18 cellular contexts compared by ENCODE assay signal in the genomic region with DNA sequence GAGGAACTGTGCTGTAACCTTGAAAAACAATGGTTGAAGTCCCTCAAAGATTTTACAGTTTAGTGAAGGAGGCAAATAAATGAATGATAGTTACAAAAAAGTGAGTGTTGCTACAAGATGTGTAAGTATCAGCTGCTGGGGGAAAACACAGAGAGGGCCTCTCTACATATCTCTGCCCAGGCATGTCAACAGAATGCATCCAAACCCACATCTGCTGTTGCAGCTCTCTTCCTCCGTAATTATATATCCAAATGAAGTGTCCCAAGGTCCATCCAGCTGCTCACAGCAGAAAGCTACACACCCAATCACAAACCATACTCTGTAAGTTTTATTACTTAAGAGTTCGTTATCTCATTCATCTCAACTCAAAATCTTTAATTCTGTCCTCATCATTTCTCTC.
A peak's percentile ranks its signal among the peaks of the same experiment; 100 is the strongest.
DNase-seq lines count a peak whose midpoint lies in the region; ATAC-seq and TF ChIP-seq lines count a peak whose summit lies in the region.
"Had no signal": no experiment of that assay in that cellular context is flagged by ENCODE, and none has a peak within 500 bp of the region (broad histone marks: within the 10 kb centered on the region; RNA-seq: fewer than 3 reads in every experiment).

No MANE protein-coding gene starts in this region.

- no peak overlapping the region for H4K8ac ChIP-seq in neuronal stem cell (ENCODE audit: low read depth, low read length)

- DNase-seq in NCI-H526 treated with DMSO at 0.1 percent for 48 hours (lab: John Stamatoyannopoulos, UW) (peak; percentile 4), epithelial cell of esophagus (ENCODE audit: low read depth) (peak; percentile 32), neuronal stem cell (ENCODE audit: low spot score) (no peak), epidermal melanocyte (ENCODE audit: insufficient read length, low spot score) (no peak)
- DNase-seq: ACHN; BE2C; C1 segment of cervical spinal cord; CD4-positive, CD25-positive, alpha-beta regulatory T cell; CD8-positive, alpha-beta memory T cell; COR-L47; GOT3; H7; HFFc6 had no signal

- H2BK120ac ChIP-seq in neuronal stem cell (ENCODE audit: low read depth, low read length) = no peak overlapping the region

- H3K4me2 ChIP-seq in OCI-LY3 (ENCODE audit: low read length) = no peak overlapping the region
- no peak overlapping the region for H3K4me2 ChIP-seq in neuronal stem cell (ENCODE audit: insufficient read depth, low read length, poor library complexity, severe bottlenecking)

- H3K27me3 ChIP-seq in OCI-LY3 (ENCODE audit: low read depth, low read length) = no peaks in the 10 kb centered on the region
- H3K27me3 ChIP-seq in neuronal stem cell (ENCODE audit: control insufficient read depth in 3 of 3, insufficient read depth in 3 of 3, low read depth in 1 of 3, low read length in 3 of 3) = no peaks in the 10 kb centered on the region
- H3K27me3 ChIP-seq: BE2C had no signal

- H3K4ac ChIP-seq in neuronal stem cell (ENCODE audit: low read length) = no peak overlapping the region

- 100% methylated on average over 1 of the region's 2 CpGs; no CpG with 5 or more reads in 1 of the 2 donors for WGBS in neuronal stem cell (ENCODE audit: extremely low coverage in 2 of 2, insufficient read length in 2 of 2, insufficient replicate concordance in 1 of 2), 2 donors

- no peak overlapping the region for H3K4me3 ChIP-seq in OCI-LY3 (ENCODE audit: low read length)
- no peak overlapping the region for H3K4me3 ChIP-seq in epithelial cell of esophagus (ENCODE audit: low read length)
- no peak overlapping the region for H3K4me3 ChIP-seq in neuronal stem cell (ENCODE audit: low read length in 2 of 2)

- no peak overlapping the region for H3K9ac ChIP-seq in OCI-LY3 (ENCODE audit: low read length)
- no peak overlapping the region for H3K9ac ChIP-seq in neuronal stem cell (ENCODE audit: low read depth, low read length, poor library complexity)

- H4K91ac ChIP-seq in neuronal stem cell (ENCODE audit: low read depth, low read length, poor library complexity) = no peak overlapping the region

- ATAC-seq in HG03439 (IDR thresholded peaks at IDR 0.05; ENCODE audit: unreplicated experiment) = no peak
- no peak for ATAC-seq in HG03108 (IDR thresholded peaks at IDR 0.05; ENCODE audit: unreplicated experiment)
- ATAC-seq: HCT116, HepG2 had no signal

- H2BK5ac ChIP-seq in neuronal stem cell (ENCODE audit: low read length) = no peak overlapping the region

- H3K9me3 ChIP-seq in OCI-LY3 (ENCODE audit: insufficient read depth, low read length) (no peaks in the 10 kb centered on the region), neuronal stem cell (replicated peaks in 1 of 2; ENCODE audit: control insufficient read depth in 2 of 2, insufficient read depth in 1 of 2, low read depth in 1 of 2, low read length in 2 of 2) (no peaks in the 10 kb centered on the region)
- H3K9me3 ChIP-seq: BE2C had no signal

- no peak overlapping the region for H3K23ac ChIP-seq in neuronal stem cell (ENCODE audit: low read depth, low read length, poor library complexity)

- no peak overlapping the region for H3K27ac ChIP-seq in OCI-LY3 (ENCODE audit: low read length)
- no peak overlapping the region for H3K27ac ChIP-seq in neuronal stem cell (replicated peaks; ENCODE audit: low read length)

- no peak for TF ChIP-seq CTCF in OCI-LY3 (IDR thresholded peaks at IDR 0.05; ENCODE audit: low read depth, low read length)
- TF ChIP-seq CTCF in epithelial cell of esophagus (IDR thresholded peaks at IDR 0.05; ENCODE audit: insufficient read depth, low read depth, low read length, missing control alignments) = no peak

- no peak overlapping the region for H2AK5ac ChIP-seq in neuronal stem cell (ENCODE audit: low read depth, low read length)

- no peaks in the 10 kb centered on the region for H3K79me2 ChIP-seq in OCI-LY3 (ENCODE audit: low read length)

- H3K14ac ChIP-seq in neuronal stem cell (ENCODE audit: low read length) = no peak overlapping the region

- no peak overlapping the region for H2BK15ac ChIP-seq in neuronal stem cell (ENCODE audit: low read length)

- no peaks in the 10 kb centered on the region for H4K20me1 ChIP-seq in OCI-LY3 (ENCODE audit: insufficient read depth, low read length)

- H3K4me1 ChIP-seq in OCI-LY3 (ENCODE audit: low read length) (no peaks in the 10 kb centered on the region), neuronal stem cell (ENCODE audit: control insufficient read depth in 2 of 2, insufficient read depth in 1 of 2, low read depth in 1 of 2, low read length in 2 of 2) (no peaks in the 10 kb centered on the region)

- H3K36me3 ChIP-seq in OCI-LY3 (replicated peaks; ENCODE audit: low read depth, low read length) (no peaks in the 10 kb centered on the region), neuronal stem cell (replicated peaks in 1 of 2; ENCODE audit: control insufficient read depth in 2 of 2, insufficient read depth in 2 of 2, low read length in 2 of 2) (no peaks in the 10 kb centered on the region)
- H3K36me3 ChIP-seq: BE2C had no signal

- H2BK12ac ChIP-seq in neuronal stem cell (ENCODE audit: low read length) = no peak overlapping the region

- H3K79me1 ChIP-seq in neuronal stem cell (ENCODE audit: low read depth, low read length) = no peaks in the 10 kb centered on the region

- 0 out of 2 replicates have a peak overlapping the region, but pooled peaks have one; percentile 19 for H2AFZ ChIP-seq in OCI-LY3 (ENCODE audit: low read depth, low read length)
- peak overlapping the region; percentile 15 for H2AFZ ChIP-seq in neuronal stem cell (ENCODE audit: low read length)

- no peak overlapping the region for H3K18ac ChIP-seq in neuronal stem cell (ENCODE audit: low read length)

Comparison
In these comparisons a context has a peak if more than half of its experiments do, and no peak if none do; other contexts are left out.
1. DNase-seq: peak in NCI-H526 treated with DMSO at 0.1 percent for 48 hours (single experiment) and epithelial cell of esophagus (single experiment); none in neuronal stem cell (single experiment) and epidermal melanocyte (single experiment).